ENCODE assay signal across 16 cellular contexts in genomic region chr10:27794157-27794556, GRCh38. TPM values are rescaled to one million over a fixed set of nuclear protein-coding genes. Genes with fewer than 3 reads are reported as not detected.
DNase-seq lines count a peak whose midpoint lies in the region; ATAC-seq, FAIRE-seq and TF ChIP-seq lines count a peak whose summit lies in the region.
"Had no signal": no experiment of that assay in that cellular context is flagged by ENCODE, and none has a peak within 500 bp of the region (broad histone marks: within the 10 kb centered on the region; RNA-seq: fewer than 3 reads in every experiment).

No MANE protein-coding gene starts in this region.

- POLR2A ChIA-PET in K562 (lab: Yijun Ruan, JAX): no interaction called here
- POLR2A ChIA-PET in CD4-positive, alpha-beta T cell (lab: Charles Lee): no interaction called here

- FAIRE-seq in K562 (lab: Jason Lieb, UNC): no peak
- FAIRE-seq: D721Med, endothelial cell of umbilical vein, GM12891, GM19239 had no signal

- no peak for ATAC-seq in K562
- peak in 2 of 4 donors; percentile 46 to 64 for ATAC-seq in right lobe of liver
- ATAC-seq in HG02571 (IDR thresholded peaks at IDR 0.05; ENCODE audit: unreplicated experiment): no peak
- no peak for ATAC-seq in CD4-positive, alpha-beta T cell (ENCODE audit: poor library complexity)
- ATAC-seq: mucosa of descending colon had no signal

- H3K9ac ChIP-seq in K562 (ENCODE audit: insufficient read depth in 1 of 2, low read depth in 2 of 2, low read length in 2 of 2): no peak overlapping the region

- H3K9me3 Mint-ChIP-seq in CD4-positive, alpha-beta T cell: no peaks in the 10 kb centered on the region

- peak; percentile 32 for TF ChIP-seq CTCF in DOHH2 (IDR thresholded peaks at IDR 0.05; ENCODE audit: low read depth, low read length, poor library complexity, severe bottlenecking)
- peak in 2 of 3 experiments; percentile 13 to 25; a peak in 1 of 6 replicates for TF ChIP-seq CTCF in K562 (IDR thresholded peaks at IDR 0.05 in 2 of 3, conservative IDR thresholded peaks at IDR 0.05 in 1 of 3; ENCODE audit: insufficient read depth in 2 of 3, low read depth in 1 of 3, low read length in 3 of 3)
- TF ChIP-seq CTCF in right lobe of liver (IDR thresholded peaks at IDR 0.05): peak; percentile 7 to 44 (median 19)
- no peak for TF ChIP-seq CTCF in CD4-positive, alpha-beta T cell (IDR thresholded peaks at IDR 0.05)

- H3F3A ChIP-seq in DOHH2 (ENCODE audit: control insufficient read depth, insufficient read depth): no peaks in the 10 kb centered on the region

- no peaks in the 10 kb centered on the region for H4K20me1 ChIP-seq in DOHH2 (ENCODE audit: control insufficient read depth, insufficient read depth, low read depth, low read length)
- no peaks in the 10 kb centered on the region for H4K20me1 ChIP-seq in K562 (replicated peaks; ENCODE audit: control insufficient read depth, insufficient read depth, low read length)

- no peaks in the 10 kb centered on the region for H3K36me3 Mint-ChIP-seq in CD4-positive, alpha-beta T cell (ENCODE audit: low read depth)

- peaks cover 52% of the 10 kb centered on the region for H3K27me3 Mint-ChIP-seq in CD4-positive, alpha-beta T cell

- H3K4me3 ChIP-seq in DOHH2 (ENCODE audit: low read length) (no peak overlapping the region), K562 (no peak overlapping the region), right lobe of liver (no peak overlapping the region)
- H3K4me3 ChIP-seq: MG63, mucosa of descending colon, right atrium auricular region, suprapubic skin had no signal

- no TSS peak for BruUV-seq in K562 (replicated peaks; lab: Mats Ljungman, UMichigan)

- no peaks in the 10 kb centered on the region for H3K4me1 Mint-ChIP-seq in CD4-positive, alpha-beta T cell (ENCODE audit: low read depth)

- no peaks in the 10 kb centered on the region for H3K9me3 ChIP-seq in DOHH2 (ENCODE audit: control insufficient read depth, insufficient read depth, low read length)
- H3K9me3 ChIP-seq in K562 (replicated peaks; ENCODE audit: control insufficient read depth, insufficient read depth, low read depth, low read length): no peaks in the 10 kb centered on the region
- no peaks in the 10 kb centered on the region for H3K9me3 ChIP-seq in right lobe of liver
- no peaks in the 10 kb centered on the region for H3K9me3 ChIP-seq in CD4-positive, alpha-beta T cell (ENCODE audit: control insufficient read depth, low read length)
- H3K9me3 ChIP-seq: MG63, mucosa of descending colon, right atrium auricular region, suprapubic skin had no signal

- H3K4me2 ChIP-seq in DOHH2 (ENCODE audit: low read length) (no peak overlapping the region), K562 (ENCODE audit: insufficient read depth, low read length) (no peak overlapping the region)

- in situ Hi-C loops in K562 (cut with MboI): no loop called here

- intact Hi-C loops in K562 (cut with micrococcal nuclease) (no loop called here), right lobe of liver (cut with DNase I) (no loop called here)
- intact Hi-C loops in CD4-positive, alpha-beta T cell (cut with DNase I, micrococcal nuclease): no loop called here

- H3K4me1 ChIP-seq in DOHH2 (ENCODE audit: control insufficient read depth, low read length) (no peaks in the 10 kb centered on the region), K562 (replicated peaks in 1 of 2; ENCODE audit: control insufficient read depth in 2 of 2, insufficient read depth in 2 of 2, low read length in 2 of 2) (no peaks in the 10 kb centered on the region), right lobe of liver (no peaks in the 10 kb centered on the region)
- H3K4me1 ChIP-seq: right atrium auricular region, suprapubic skin had no signal

- no peak overlapping the region for H3K4me3 Mint-ChIP-seq in CD4-positive, alpha-beta T cell

- H3K9me1 ChIP-seq in K562 (ENCODE audit: control insufficient read depth, insufficient read depth, low read length): no peaks in the 10 kb centered on the region

- no peak for TF ChIP-seq POLR2A in K562 (conservative IDR thresholded peaks at IDR 0.05)
- TF ChIP-seq POLR2A in right lobe of liver (IDR thresholded peaks at IDR 0.05): no peak

- CTCF ChIA-PET in K562 (lab: Yijun Ruan, JAX; ENCODE audit: low intra/inter-chr PET ratio): interaction anchor here (0.5 kb wide), 1 partner anchor 28 kb away, joined by 3 read pairs; no protein-coding TSS in a partner anchor
- CTCF ChIA-PET in CD4-positive, alpha-beta T cell (lab: Charles Lee): no interaction called here

- H3K27ac Mint-ChIP-seq in CD4-positive, alpha-beta T cell: no peak overlapping the region

- DNase-seq in K562 (ENCODE audit: extremely low read depth in 1 of 4, low spot score in 3 of 4) (peak in 1 of 4 experiments; percentile 12), right lobe of liver (no peak), 8988T (no peak), cerebellar cortex (ENCODE audit: low spot score) (no peak)
- no peak for DNase-seq in CD4-positive, alpha-beta T cell
- DNase-seq: MG63 had no signal

- no peak for TF ChIP-seq EP300 in Ishikawa (IDR thresholded peaks at IDR 0.05; ENCODE audit: borderline replicate concordance)
- TF ChIP-seq EP300 in K562 (IDR thresholded peaks at IDR 0.05; ENCODE audit: low read length): no peak

- H3K27me3 ChIP-seq in DOHH2 (ENCODE audit: control insufficient read depth, low read length) (no peaks in the 10 kb centered on the region), K562 (ENCODE audit: control insufficient read depth in 2 of 2, insufficient read depth in 2 of 2, low read length in 2 of 2) (no peaks in the 10 kb centered on the region), right lobe of liver (no peaks in the 10 kb centered on the region)
- peaks cover 9% of the 10 kb centered on the region for H3K27me3 ChIP-seq in CD4-positive, alpha-beta T cell (ENCODE audit: control insufficient read depth, insufficient read depth, low read length)
- H3K27me3 ChIP-seq: MG63, right atrium auricular region had no signal

- H3K9me2 ChIP-seq in DOHH2 (replicated peaks; ENCODE audit: control insufficient read depth, low read length): no peaks in the 10 kb centered on the region; the same call in 1 of the 2 replicates

- WGBS in K562 (ENCODE audit: insufficient coverage, low coverage, missing lambda C conversion rate): 0% methylated on average over 1 of the region's 1 CpG
- WGBS in right lobe of liver (ENCODE audit: insufficient coverage, low coverage, low lambda C conversion rate, missing lambda C conversion rate): 50% methylated on average over 1 of the region's 1 CpG

- H2AFZ ChIP-seq in K562 (ENCODE audit: low read depth, low read length): no peak overlapping the region

- H3K79me2 ChIP-seq in DOHH2 (ENCODE audit: control insufficient read depth, low read length): no peaks in the 10 kb centered on the region
- H3K79me2 ChIP-seq in K562 (ENCODE audit: control insufficient read depth, insufficient read depth, low read length): no peaks in the 10 kb centered on the region

- TF ChIP-seq RAD21 in Ishikawa (IDR thresholded peaks at IDR 0.05; ENCODE audit: low read depth) (peak; percentile 42), K562 (CRISPR knock-in tag; conservative IDR thresholded peaks at IDR 0.05 in 1 of 2, IDR thresholded peaks at IDR 0.05 in 1 of 2) (no peak)

- H3K27ac ChIP-seq in DOHH2 (ENCODE audit: low read depth, low read length) (no peak overlapping the region), K562 (ENCODE audit: extremely low read depth, low read depth, low read length) (no peak overlapping the region), right lobe of liver (no peak overlapping the region)
- no peak overlapping the region for H3K27ac ChIP-seq in CD4-positive, alpha-beta T cell (ENCODE audit: low read depth, low read length)
- H3K27ac ChIP-seq: right atrium auricular region, suprapubic skin had no signal

- H3K36me3 ChIP-seq in DOHH2 (ENCODE audit: control insufficient read depth, low read length) (no peaks in the 10 kb centered on the region), K562 (ENCODE audit: control insufficient read depth, insufficient read depth, low read length) (no peaks in the 10 kb centered on the region), right lobe of liver (no peaks in the 10 kb centered on the region)
- H3K36me3 ChIP-seq: MG63, right atrium auricular region, suprapubic skin had no signal

TF ChIP-seq in Ishikawa, 13 proteins besides CTCF, POLR2A, EP300 and RAD21 (continues in another document):
- TF ChIP-seq TAF1 (IDR thresholded peaks at IDR 0.05; ENCODE audit: low read depth): no peak
- no peak for TF ChIP-seq MAX (IDR thresholded peaks at IDR 0.05)
- TF ChIP-seq CEBPB (IDR thresholded peaks at IDR 0.05): no peak

TF ChIP-seq in K562, 482 proteins besides CTCF, POLR2A, EP300 and RAD21 (continues in another document):
- no peak for TF ChIP-seq MEIS2 (IDR thresholded peaks at IDR 0.05; ENCODE audit: partially characterized antibody)
- TF ChIP-seq PML (IDR thresholded peaks at IDR 0.05; ENCODE audit: low read length): no peak
- TF ChIP-seq LCOR (CRISPR knock-in tag; IDR thresholded peaks at IDR 0.05): no peak
- no peak for TF ChIP-seq SMARCA4 (IDR thresholded peaks at IDR 0.05)
- no peak for TF ChIP-seq CXXC5 (CRISPR knock-in tag; IDR thresholded peaks at IDR 0.05)
- no peak for TF ChIP-seq ZFP36 (IDR thresholded peaks at IDR 0.05; ENCODE audit: low read depth, low read length, partially characterized antibody)

RNA-seq across cellular contexts. Expression of gene MKX, which starts 48.5 kb away (rescaled TPM):
- not detected in 2 replicates for total RNA-seq in K562 (2011; cell fraction: chromatin; rRNA removed; ENCODE audit: low replicate concordance)
- total RNA-seq in K562 (2011; cell fraction: nucleolus; rRNA removed): not detected in 2 replicates
- total RNA-seq in K562 (2011; cell fraction: nucleoplasm; rRNA removed): not detected in 2 replicates
- total RNA-seq in K562 (2014; rRNA removed): not detected in 2 replicates
- total RNA-seq in K562 (2014; rRNA removed; fragmentation: Illumina TruSeq; extraction: Trizol): not detected in 2 replicates
- total RNA-seq in K562 (2015; rRNA removed; fragmentation: Illumina TruSeq; extraction: Trizol): not detected in 2 replicates
- 0.07 TPM in 1 of 2 replicates, not detected in the other for total RNA-seq in K562 (2021)
- not detected in 2 replicates for polyA plus RNA-seq in K562 (2011; rRNA removed)
- polyA plus RNA-seq in K562 (2011; cell fraction: cytosol; rRNA removed): not detected in 2 replicates
- polyA plus RNA-seq in K562 (2011; cell fraction: nucleus; rRNA removed): not detected in 2 replicates
- not detected in 2 replicates for polyA plus RNA-seq in K562 (2012)
- not detected in 2 replicates for polyA plus RNA-seq in K562 (2014; fragmentation: Illumina TruSeq; extraction: Trizol)
- polyA plus RNA-seq in K562 (2014; fragmentation: Nextera tagmentation; extraction: Ambion mirVana): under 1 TPM in 1 of 2 experiments, not detected in 1; 0.07 TPM
- not detected in 2 replicates for polyA plus RNA-seq in K562 (2014; rRNA removed)
- not detected in 2 replicates for polyA minus RNA-seq in K562 (2011; rRNA and poly(A)+ RNA removed)
- polyA minus RNA-seq in K562 (2011; cell fraction: cytosol; rRNA and poly(A)+ RNA removed): not detected in 2 replicates
- polyA minus RNA-seq in K562 (2011; cell fraction: nucleus; rRNA and poly(A)+ RNA removed): not detected in 2 replicates
- total RNA-seq in right lobe of liver: 1 to 10 TPM in 2 of 6 experiments, under 1 TPM in 4; 0.29 to 2.1 (median 0.66) TPM
- total RNA-seq in CD4-positive, alpha-beta T cell: not detected
- total RNA-seq: endothelial cell of umbilical vein had no signal
- polyA plus RNA-seq: endothelial cell of umbilical vein had no signal
